In genomic region chr1:117215019-117215418, GRCh38 we compare ENCODE assay signal across 1 cellular context.
TF ChIP-seq lines count a peak whose summit lies in the region.

No MANE protein-coding gene starts in this region.

TF ChIP-seq in K562, 482 proteins besides CTCF, POLR2A, EP300 and RAD21 (continued from another document):
- TF ChIP-seq, protein P1, sequence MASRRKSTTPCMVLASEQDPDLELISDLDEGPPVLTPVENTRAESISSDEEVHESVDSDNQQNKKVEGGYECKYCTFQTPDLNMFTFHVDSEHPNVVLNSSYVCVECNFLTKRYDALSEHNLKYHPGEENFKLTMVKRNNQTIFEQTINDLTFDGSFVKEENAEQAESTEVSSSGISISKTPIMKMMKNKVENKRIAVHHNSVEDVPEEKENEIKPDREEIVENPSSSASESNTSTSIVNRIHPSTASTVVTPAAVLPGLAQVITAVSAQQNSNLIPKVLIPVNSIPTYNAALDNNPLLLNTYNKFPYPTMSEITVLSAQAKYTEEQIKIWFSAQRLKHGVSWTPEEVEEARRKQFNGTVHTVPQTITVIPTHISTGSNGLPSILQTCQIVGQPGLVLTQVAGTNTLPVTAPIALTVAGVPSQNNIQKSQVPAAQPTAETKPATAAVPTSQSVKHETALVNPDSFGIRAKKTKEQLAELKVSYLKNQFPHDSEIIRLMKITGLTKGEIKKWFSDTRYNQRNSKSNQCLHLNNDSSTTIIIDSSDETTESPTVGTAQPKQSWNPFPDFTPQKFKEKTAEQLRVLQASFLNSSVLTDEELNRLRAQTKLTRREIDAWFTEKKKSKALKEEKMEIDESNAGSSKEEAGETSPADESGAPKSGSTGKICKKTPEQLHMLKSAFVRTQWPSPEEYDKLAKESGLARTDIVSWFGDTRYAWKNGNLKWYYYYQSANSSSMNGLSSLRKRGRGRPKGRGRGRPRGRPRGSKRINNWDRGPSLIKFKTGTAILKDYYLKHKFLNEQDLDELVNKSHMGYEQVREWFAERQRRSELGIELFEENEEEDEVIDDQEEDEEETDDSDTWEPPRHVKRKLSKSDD (conservative IDR thresholded peaks at IDR 0.05; ENCODE audit: low read length), result no peak
- TF ChIP-seq ZNF766 (CRISPR knock-in tag; conservative IDR thresholded peaks at IDR 0.05), result no peak
- TF ChIP-seq PHF8 (IDR thresholded peaks at IDR 0.05; ENCODE audit: borderline replicate concordance, low read length), result no peak
- TF ChIP-seq NCOA1 (IDR thresholded peaks at IDR 0.05; ENCODE audit: low read depth), result no peak
- TF ChIP-seq ZBTB40 (IDR thresholded peaks at IDR 0.05), result no peak
- TF ChIP-seq ZBTB40 (CRISPR knock-in tag; IDR thresholded peaks at IDR 0.05), result no peak
- TF ChIP-seq, protein P2, sequence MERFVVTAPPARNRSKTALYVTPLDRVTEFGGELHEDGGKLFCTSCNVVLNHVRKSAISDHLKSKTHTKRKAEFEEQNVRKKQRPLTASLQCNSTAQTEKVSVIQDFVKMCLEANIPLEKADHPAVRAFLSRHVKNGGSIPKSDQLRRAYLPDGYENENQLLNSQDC (CRISPR knock-in tag; IDR thresholded peaks at IDR 0.05), result no peak
- TF ChIP-seq, protein P3, sequence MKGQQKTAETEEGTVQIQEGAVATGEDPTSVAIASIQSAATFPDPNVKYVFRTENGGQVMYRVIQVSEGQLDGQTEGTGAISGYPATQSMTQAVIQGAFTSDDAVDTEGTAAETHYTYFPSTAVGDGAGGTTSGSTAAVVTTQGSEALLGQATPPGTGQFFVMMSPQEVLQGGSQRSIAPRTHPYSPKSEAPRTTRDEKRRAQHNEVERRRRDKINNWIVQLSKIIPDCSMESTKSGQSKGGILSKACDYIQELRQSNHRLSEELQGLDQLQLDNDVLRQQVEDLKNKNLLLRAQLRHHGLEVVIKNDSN (CRISPR knock-in tag; IDR thresholded peaks at IDR 0.05), result no peak
- TF ChIP-seq ZNF311 (CRISPR knock-in tag; IDR thresholded peaks at IDR 0.05), result no peak
- no peak for TF ChIP-seq ZNF212 (CRISPR knock-in tag; IDR thresholded peaks at IDR 0.05)
- TF ChIP-seq, protein P4, sequence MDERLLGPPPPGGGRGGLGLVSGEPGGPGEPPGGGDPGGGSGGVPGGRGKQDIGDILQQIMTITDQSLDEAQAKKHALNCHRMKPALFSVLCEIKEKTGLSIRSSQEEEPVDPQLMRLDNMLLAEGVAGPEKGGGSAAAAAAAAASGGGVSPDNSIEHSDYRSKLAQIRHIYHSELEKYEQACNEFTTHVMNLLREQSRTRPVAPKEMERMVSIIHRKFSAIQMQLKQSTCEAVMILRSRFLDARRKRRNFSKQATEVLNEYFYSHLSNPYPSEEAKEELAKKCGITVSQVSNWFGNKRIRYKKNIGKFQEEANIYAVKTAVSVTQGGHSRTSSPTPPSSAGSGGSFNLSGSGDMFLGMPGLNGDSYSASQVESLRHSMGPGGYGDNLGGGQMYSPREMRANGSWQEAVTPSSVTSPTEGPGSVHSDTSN (CRISPR knock-in tag; IDR thresholded peaks at IDR 0.05; ENCODE audit: low read depth), result no peak
- TF ChIP-seq, protein P4 (tag; conservative IDR thresholded peaks at IDR 0.05; ENCODE audit: low read depth), result peak; percentile 54
- no peak for TF ChIP-seq ZNF354B (CRISPR knock-in tag; IDR thresholded peaks at IDR 0.05)
